In genomic region chr2:236862961-236863728, GRCh38 we compare ENCODE assay signal across 10 cellular contexts.
A peak's percentile ranks its signal among the peaks of the same experiment; 100 is the strongest.
DNase-seq lines count a peak whose midpoint lies in the region; ATAC-seq, FAIRE-seq and TF ChIP-seq lines count a peak whose summit lies in the region.
"Had no signal": no experiment of that assay in that cellular context is flagged by ENCODE, and none has a peak within 500 bp of the region (broad histone marks: within the 10 kb centered on the region; RNA-seq: fewer than 3 reads in every experiment).

No MANE protein-coding gene starts in this region.

- no peak overlapping the region for H3K4me3 ChIP-seq in neutrophil (ENCODE audit: low read depth in 1 of 2, low read length in 1 of 2)
- H3K4me3 ChIP-seq in WERI-Rb-1 (ENCODE audit: low read depth, low read length) = no peak overlapping the region

- TF ChIP-seq CTCF in neutrophil (IDR thresholded peaks at IDR 0.05) (no peak), WERI-Rb-1 (IDR thresholded peaks at IDR 0.05; ENCODE audit: low read depth, low read length) (no peak)

- ATAC-seq in HG02973 (IDR thresholded peaks at IDR 0.05; ENCODE audit: unreplicated experiment) (peak; percentile 91), HG03460 (IDR thresholded peaks at IDR 0.05; ENCODE audit: unreplicated experiment) (no peak)
- no peak for ATAC-seq in activated naive CD8-positive, alpha-beta T cell treated with anti-CD3 and anti-CD28 coated beads, Interleukin-2, amount 50 U/mL, for 24 hours

- H3K36me3 ChIP-seq in neutrophil = no peaks in the 10 kb centered on the region
- H3K36me3 ChIP-seq in WERI-Rb-1 = no peaks in the 10 kb centered on the region

- peak; percentile 35 for FAIRE-seq in GM18507 (lab: Jason Lieb, UNC)

- H3K27me3 Mint-ChIP-seq in activated naive CD8-positive, alpha-beta T cell treated with anti-CD3 and anti-CD28 coated beads, Interleukin-2, amount 50 U/mL, for 24 hours = no peaks in the 10 kb centered on the region

- peak overlapping the region; percentile 28 for H3K27ac ChIP-seq in neutrophil
- H3K27ac ChIP-seq in WERI-Rb-1 = no peak overlapping the region

- H3K27me3 ChIP-seq in neutrophil (peaks cover 6% of the 10 kb centered on the region), WERI-Rb-1 (ENCODE audit: insufficient read depth, low read depth, severe bottlenecking) (no peaks in the 10 kb centered on the region)

- H3K4me1 Mint-ChIP-seq in activated naive CD8-positive, alpha-beta T cell treated with anti-CD3 and anti-CD28 coated beads, Interleukin-2, amount 50 U/mL, for 24 hours = no peaks in the 10 kb centered on the region

- H3K9me3 ChIP-seq in neutrophil (no peaks in the 10 kb centered on the region), WERI-Rb-1 (ENCODE audit: severe bottlenecking) (peaks cover 13% of the 10 kb centered on the region)

- H3K4me3 Mint-ChIP-seq in activated naive CD8-positive, alpha-beta T cell treated with anti-CD3 and anti-CD28 coated beads, Interleukin-2, amount 50 U/mL, for 24 hours = no peak overlapping the region
- H3K4me3 Mint-ChIP-seq: activated T-helper 1 cell treated with anti-CD3 and anti-CD28 coated beads, Interleukin-12 subunit alpha, Interleukin-12 subunit beta, Interleukin-2, Interleukin-4 antibody, amounts not matched to agents 30 ng/mL and 10 ng/mL and 1 ng/mL, durations not matched to agents 14 hours and 24 hours and 36 hours had no signal

- peaks cover 22 to 33% of the 10 kb centered on the region in 2 experiments for H3K4me1 ChIP-seq in neutrophil (ENCODE audit: control insufficient read depth in 1 of 2, insufficient read depth in 1 of 2, low read depth in 1 of 2, low read length in 1 of 2)

- peaks cover 5% of the 10 kb centered on the region for H3K9me3 Mint-ChIP-seq in activated naive CD8-positive, alpha-beta T cell treated with anti-CD3 and anti-CD28 coated beads, Interleukin-2, amount 50 U/mL, for 24 hours
- H3K9me3 Mint-ChIP-seq: activated T-helper 1 cell treated with anti-CD3 and anti-CD28 coated beads, Interleukin-12 subunit alpha, Interleukin-12 subunit beta, Interleukin-2, Interleukin-4 antibody, amounts not matched to agents 30 ng/mL and 10 ng/mL and 1 ng/mL, durations not matched to agents 14 hours and 24 hours and 36 hours had no signal

- no peak overlapping the region for H3K27ac Mint-ChIP-seq in activated naive CD8-positive, alpha-beta T cell treated with anti-CD3 and anti-CD28 coated beads, Interleukin-2, amount 50 U/mL, for 24 hours
- H3K27ac Mint-ChIP-seq: activated T-helper 1 cell treated with anti-CD3 and anti-CD28 coated beads, Interleukin-12 subunit alpha, Interleukin-12 subunit beta, Interleukin-2, Interleukin-4 antibody, amounts not matched to agents 30 ng/mL and 10 ng/mL and 1 ng/mL, durations not matched to agents 14 hours and 24 hours and 36 hours had no signal

- DNase-seq in GM18507 (ENCODE audit: extremely low spot score, insufficient read length, low read depth) (peak; percentile 12), astrocyte of the hippocampus (ENCODE audit: low read depth, low spot score) (peak; percentile 58), WERI-Rb-1 (no peak)
- no peak for DNase-seq in activated naive CD8-positive, alpha-beta T cell treated with anti-CD3 and anti-CD28 coated beads, Interleukin-2, amount 50 U/mL, for 24 hours
- no peak for DNase-seq in stimulated activated CD4-positive, alpha-beta T cell treated with anti-CD3 and anti-CD28 coated beads, Interleukin-15, amount 100 ng/mL, for 24 hours
- DNase-seq: NCI-H2227 treated with DMSO at 0.1 percent for 48 hours had no signal

- no peaks in the 10 kb centered on the region for H3K36me3 Mint-ChIP-seq in activated naive CD8-positive, alpha-beta T cell treated with anti-CD3 and anti-CD28 coated beads, Interleukin-2, amount 50 U/mL, for 24 hours (ENCODE audit: low read depth)

Comparison
In these comparisons a context has a peak if more than half of its experiments do, and no peak if none do; other contexts are left out.
1. DNase-seq: peak in GM18507 (single experiment) and astrocyte of the hippocampus (single experiment); none in activated naive CD8-positive, alpha-beta T cell treated with anti-CD3 and anti-CD28 coated beads, Interleukin-2, amount 50 U/mL, for 24 hours (single experiment), WERI-Rb-1 (single experiment) and stimulated activated CD4-positive, alpha-beta T cell treated with anti-CD3 and anti-CD28 coated beads, Interleukin-15, amount 100 ng/mL, for 24 hours (single experiment).